ENCODE assay signal across 17 cellular contexts in genomic region chr20:63451821-63452220, GRCh38. TPM values are rescaled to one million over a fixed set of nuclear protein-coding genes. Genes with fewer than 3 reads are reported as not detected.
DNase-seq lines count a peak whose midpoint lies in the region; ATAC-seq, FAIRE-seq and TF ChIP-seq lines count a peak whose summit lies in the region.
"Had no signal": no experiment of that assay in that cellular context is flagged by ENCODE, and none has a peak within 500 bp of the region (broad histone marks: within the 10 kb centered on the region; RNA-seq: fewer than 3 reads in every experiment).

No MANE protein-coding gene starts in this region.

- TF ChIP-seq RAD21 in HepG2 (CRISPR knock-in tag; IDR thresholded peaks at IDR 0.05) = no peak
- TF ChIP-seq RAD21 in H1 (IDR thresholded peaks at IDR 0.05 in 1 of 2, conservative IDR thresholded peaks at IDR 0.05 in 1 of 2; ENCODE audit: low read depth in 2 of 2, low read length in 2 of 2) = no peak

- no peak overlapping the region for H2BK12ac ChIP-seq in H1 (ENCODE audit: low read depth, low read length)

- H3K4me2 ChIP-seq in HepG2 (ENCODE audit: low read depth, low read length) = no peak overlapping the region
- no peak overlapping the region for H3K4me2 ChIP-seq in H1 (ENCODE audit: insufficient read depth in 1 of 2, low read depth in 2 of 2, low read length in 2 of 2)
- no peak overlapping the region for H3K4me2 ChIP-seq in hepatocyte
- H3K4me2 ChIP-seq: A549 had no signal

- no peak overlapping the region for H3K27ac ChIP-seq in HepG2 (ENCODE audit: extremely low read length, insufficient read depth, low read length)
- H3K27ac ChIP-seq in right lobe of liver = no peak overlapping the region
- no peak overlapping the region for H3K27ac ChIP-seq in H1 (ENCODE audit: low read depth, low read length)
- peak overlapping the region; percentile 44 for H3K27ac ChIP-seq in temporal lobe (ENCODE audit: low read depth, low read length)
- no peak overlapping the region for H3K27ac ChIP-seq in hepatocyte
- H3K27ac ChIP-seq: 22Rv1, A549 had no signal

- H4K20me1 ChIP-seq in HepG2 (ENCODE audit: insufficient read depth, low read length) (no peaks in the 10 kb centered on the region; the same call in none of the 2 replicates), H1 (replicated peaks in 1 of 2; ENCODE audit: control insufficient read depth in 1 of 2, insufficient read depth in 2 of 2, low read length in 2 of 2) (peaks cover 0 to 31% of the 10 kb centered on the region in 2 experiments), hepatocyte (ENCODE audit: insufficient read depth, poor library complexity, severe bottlenecking) (no peaks in the 10 kb centered on the region)

- no peak overlapping the region; the same call in 1 of the 2 replicates for H3K18ac ChIP-seq in H1 (ENCODE audit: extremely low read depth, low read length)

- no peak overlapping the region for H3K14ac ChIP-seq in H1 (ENCODE audit: insufficient read length)

- no peak for TF ChIP-seq POLR2A in HepG2 (IDR thresholded peaks at IDR 0.05; ENCODE audit: insufficient read depth in 1 of 2, low read depth in 2 of 2, low read length in 2 of 2)
- no peak for TF ChIP-seq POLR2A in right lobe of liver (IDR thresholded peaks at IDR 0.05)
- no peak for TF ChIP-seq POLR2A in H1 (IDR thresholded peaks at IDR 0.05; ENCODE audit: control extremely low read depth in 1 of 2, low read depth in 2 of 2, low read length in 2 of 2)

- H3K23ac ChIP-seq in H1 (ENCODE audit: insufficient read length) = no peak overlapping the region

- no peaks in the 10 kb centered on the region for H3K27me3 Mint-ChIP-seq in brain

- in situ Hi-C loops in HepG2 (cut with HindIII; ENCODE audit: extremely low pct_ligation_motif_present, low pct_unique_long_range_greater_than_20kb) = no loop called here

- no peak overlapping the region for H4K91ac ChIP-seq in H1 (replicated peaks; ENCODE audit: insufficient read length, low read length)

- H2BK120ac ChIP-seq in H1 (replicated peaks; ENCODE audit: low read depth, low read length) = no peak overlapping the region

- peaks cover 31% of the 10 kb centered on the region for H3K79me1 ChIP-seq in H1 (ENCODE audit: low read depth, low read length)

- CTCF ChIA-PET in HepG2 (lab: Yijun Ruan, JAX; ENCODE audit: low intra/inter-chr PET ratio, low total read pairs) = no interaction called here
- CTCF ChIA-PET in H1 (lab: Charles Lee; ENCODE audit: partially characterized antibody) = interaction anchor here (0.9 to 1.6 kb wide), 3 partner anchors 25 to 228 kb away, joined by 4 read pairs; no protein-coding TSS in a partner anchor

- peaks cover 80% of the 10 kb centered on the region for H3K4me1 Mint-ChIP-seq in brain

- H2AFZ ChIP-seq in HepG2 (ENCODE audit: low read length) (no peak overlapping the region), H1 (ENCODE audit: low read length) (no peak overlapping the region), hepatocyte (no peak overlapping the region)

- H2BK15ac ChIP-seq in H1 (ENCODE audit: low read length) = no peak overlapping the region

- no peak overlapping the region for H2BK5ac ChIP-seq in H1 (ENCODE audit: low read depth, low read length)

- POLR2A ChIA-PET in HepG2 (lab: Yijun Ruan, JAX) (no interaction called here), H1 (lab: Charles Lee; ENCODE audit: partially characterized antibody) (interaction anchor here (1.3 to 1.7 kb wide), 2 partner anchors 14 to 19 kb away, joined by 4 to 5 read pairs; no protein-coding TSS in a partner anchor)

- no peak overlapping the region for H2BK20ac ChIP-seq in H1 (ENCODE audit: low read length)

- H3K36me3 Mint-ChIP-seq in brain = no peaks in the 10 kb centered on the region
- H3K36me3 Mint-ChIP-seq: CD8-positive, alpha-beta T cell had no signal

- ATAC-seq in HepG2 = no peak; the same call in 2 of the 3 replicates
- no peak for ATAC-seq in right lobe of liver
- ATAC-seq: CD8-positive, alpha-beta T cell had no signal

- H3K79me2 ChIP-seq in HepG2 (ENCODE audit: insufficient read depth, low read length) = no peaks in the 10 kb centered on the region
- H3K79me2 ChIP-seq in H1 (ENCODE audit: control insufficient read depth in 1 of 2, insufficient read depth in 2 of 2, low read length in 2 of 2) = peaks cover 0 to 48% of the 10 kb centered on the region in 2 experiments; a peak in 2 of 4 replicates
- no peaks in the 10 kb centered on the region for H3K79me2 ChIP-seq in hepatocyte

- H3K4me3 ChIP-seq in HepG2 (replicated peaks in 1 of 3; ENCODE audit: insufficient read depth in 1 of 3, low read depth in 2 of 3, low read length in 3 of 3) (no peak overlapping the region), right lobe of liver (no peak overlapping the region), H1 (ENCODE audit: extremely low read depth in 1 of 4, insufficient read depth in 2 of 4, low read depth in 3 of 4, low read length in 4 of 4) (no peak overlapping the region), hepatocyte (no peak overlapping the region)
- H3K4me3 ChIP-seq: A549 had no signal

- 45% methylated on average over 12 of the region's 17 CpGs for WGBS in HepG2 (ENCODE audit: low lambda C conversion rate)
- WGBS in right lobe of liver (ENCODE audit: insufficient coverage, low coverage, low lambda C conversion rate, missing lambda C conversion rate) = no CpG with 5 or more reads among the region's 17 CpGs
- 87% methylated on average over 17 of the region's 17 CpGs; no CpG with 5 or more reads in 1 of the 2 experiments for WGBS in H1 (ENCODE audit: extremely low coverage in 1 of 2, insufficient coverage in 1 of 2, insufficient read length in 1 of 2, insufficient replicate concordance in 2 of 2, low coverage in 1 of 2, low lambda C conversion rate in 2 of 2, missing lambda C conversion rate in 1 of 2), 2 experiments
- 95% methylated on average over 17 of the region's 17 CpGs for WGBS in hepatocyte (ENCODE audit: low lambda C conversion rate, missing lambda C conversion rate)

- H3K4me3 Mint-ChIP-seq in brain = peak overlapping the region in 1 of 5 experiments; percentile 22
- H3K4me3 Mint-ChIP-seq: CD8-positive, alpha-beta T cell had no signal

- H3K4ac ChIP-seq in H1 (replicated peaks; ENCODE audit: insufficient read length, low read depth, low read length) = no peak overlapping the region

- H2AK5ac ChIP-seq in H1 (ENCODE audit: low read depth, low read length) = 0 out of 2 replicates have a peak overlapping the region, but pooled peaks have one; percentile 90

- no peak for FAIRE-seq in HepG2 (lab: Jason Lieb, UNC)
- no peak for FAIRE-seq in H1 (lab: Jason Lieb, UNC)
- FAIRE-seq: A549 had no signal

- TF ChIP-seq CTCF in HepG2 (CRISPR knock-in tag; IDR thresholded peaks at IDR 0.05) (no peak), right lobe of liver (IDR thresholded peaks at IDR 0.05) (no peak), brain (conservative IDR thresholded peaks at IDR 0.05) (no peak), H1 (IDR thresholded peaks at IDR 0.05; ENCODE audit: control extremely low read depth in 1 of 3, insufficient read depth in 1 of 3, low read depth in 1 of 3, low read length in 3 of 3) (no peak), hepatocyte (IDR thresholded peaks at IDR 0.05; ENCODE audit: poor library complexity) (no peak)

- H3K9me2 ChIP-seq in hepatocyte (replicated peaks; ENCODE audit: insufficient read depth) = no peaks in the 10 kb centered on the region

- H4K5ac ChIP-seq in H1 (ENCODE audit: insufficient read length, low read depth, low read length) = no peak overlapping the region

- H3K23me2 ChIP-seq in H1 (ENCODE audit: low read depth, low read length) = no peaks in the 10 kb centered on the region

- H3K9ac ChIP-seq in HepG2 (ENCODE audit: insufficient read depth, low read depth, low read length) (no peak overlapping the region), H1 (replicated peaks in 1 of 4; ENCODE audit: extremely low read depth in 1 of 4, low read depth in 3 of 4, low read length in 3 of 4) (no peak overlapping the region)

- H3K9me3 Mint-ChIP-seq in brain = no peaks in the 10 kb centered on the region
- H3K9me3 Mint-ChIP-seq: CD8-positive, alpha-beta T cell had no signal

- no peak overlapping the region for H4K8ac ChIP-seq in H1 (ENCODE audit: extremely low read depth, insufficient read depth, low read length)

- peaks cover 36 to 79% of the 10 kb centered on the region in 2 experiments for H3K27me3 ChIP-seq in HepG2 (ENCODE audit: control insufficient read depth in 1 of 2, insufficient read depth in 2 of 2, low read length in 2 of 2)
- H3K27me3 ChIP-seq in right lobe of liver = no peaks in the 10 kb centered on the region
- H3K27me3 ChIP-seq in H1 (replicated peaks in 1 of 4; ENCODE audit: control insufficient read depth in 3 of 4, extremely low read depth in 1 of 4, insufficient read depth in 3 of 4, low read length in 3 of 4) = no peaks in the 10 kb centered on the region
- no peaks in the 10 kb centered on the region for H3K27me3 ChIP-seq in hepatocyte

- TF ChIP-seq EP300 in HepG2 (IDR thresholded peaks at IDR 0.05; ENCODE audit: low read depth in 2 of 2, low read length in 2 of 2) (no peak), HepG2 (CRISPR knock-in tag; IDR thresholded peaks at IDR 0.05; ENCODE audit: borderline replicate concordance) (no peak), H1 (IDR thresholded peaks at IDR 0.05; ENCODE audit: borderline replicate concordance in 1 of 2, low read depth in 2 of 2, low read length in 2 of 2) (no peak)

- H3K36me3 ChIP-seq in HepG2 (replicated peaks in 1 of 2; ENCODE audit: control insufficient read depth in 1 of 2, insufficient read depth in 2 of 2, low read length in 2 of 2) (no peaks in the 10 kb centered on the region), right lobe of liver (no peaks in the 10 kb centered on the region), H1 (ENCODE audit: control insufficient read depth in 2 of 4, insufficient read depth in 4 of 4, low read length in 3 of 4) (no peaks in the 10 kb centered on the region), hepatocyte (replicated peaks; ENCODE audit: insufficient read depth, low read depth) (no peaks in the 10 kb centered on the region)

- H3K4me1 ChIP-seq in HepG2 (ENCODE audit: insufficient read depth, low read length) (no peaks in the 10 kb centered on the region), right lobe of liver (no peaks in the 10 kb centered on the region), H1 (replicated peaks in 1 of 4; ENCODE audit: control insufficient read depth in 3 of 4, insufficient read depth in 4 of 4, low read length in 3 of 4) (peaks cover 0 to 35% (median 23%) of the 10 kb centered on the region in 4 experiments; a peak in 5 of 7 replicates), hepatocyte (ENCODE audit: insufficient read depth) (no peaks in the 10 kb centered on the region)
- H3K4me1 ChIP-seq: A549 had no signal

- DNase-seq in HepG2 (ENCODE audit: low spot score) (no peak), right lobe of liver (no peak), H1 (ENCODE audit: low read depth in 1 of 2, low spot score in 2 of 2) (no peak), HT-29 (ENCODE audit: low spot score) (no peak), hepatocyte (ENCODE audit: low spot score) (no peak), iPS-NIHi7 (ENCODE audit: extremely low spot score) (no peak)
- DNase-seq: AML-193; Calu3; CD8-positive, alpha-beta T cell; DMS79 treated with DMSO at 0.1 percent for 48 hours; GF-D8; HCEC 1CT had no signal

- intact Hi-C loops in HepG2 (cut with micrococcal nuclease; ENCODE audit: unreplicated experiment) (no loop called here), right lobe of liver (cut with DNase I) (no loop called here)

- H3K9me3 ChIP-seq in HepG2 (ENCODE audit: low read length) = no peaks in the 10 kb centered on the region
- no peaks in the 10 kb centered on the region for H3K9me3 ChIP-seq in right lobe of liver
- no peaks in the 10 kb centered on the region for H3K9me3 ChIP-seq in H1 (ENCODE audit: insufficient read depth in 2 of 2, low read depth in 1 of 2, low read length in 1 of 2)
- no peaks in the 10 kb centered on the region for H3K9me3 ChIP-seq in hepatocyte (ENCODE audit: low read depth)
- H3K9me3 ChIP-seq: A549 had no signal

- no TSS peak for BruUV-seq in HepG2 (replicated peaks; lab: Mats Ljungman, UMichigan)

- H3K56ac ChIP-seq in H1 (replicated peaks; ENCODE audit: insufficient read length, low read depth, low read length) = no peak overlapping the region

- H3K27ac Mint-ChIP-seq in brain = peak overlapping the region in 4 of 5 experiments; percentile 68 to 97 (median 91)
- H3K27ac Mint-ChIP-seq: CD8-positive, alpha-beta T cell had no signal

RNA-seq across cellular contexts. Expression of gene KCNQ2, which starts 20.6 kb away (rescaled TPM):
- total RNA-seq in HepG2 (2016; rRNA removed; fragmentation: Illumina TruSeq; extraction: Trizol) = not detected in 2 replicates
- total RNA-seq in HepG2 (2016; cell fraction: cytosol; rRNA removed; fragmentation: Illumina TruSeq; extraction: Trizol; ENCODE audit: low read depth) = not detected in 2 replicates
- total RNA-seq in HepG2 (2016; cell fraction: insoluble cytoplasmic fraction; rRNA removed; fragmentation: Illumina TruSeq; extraction: Trizol) = not detected in 2 replicates
- not detected in 2 replicates for total RNA-seq in HepG2 (2016; cell fraction: membrane; rRNA removed; fragmentation: Illumina TruSeq; extraction: Trizol)
- not detected in 2 replicates for total RNA-seq in HepG2 (2016; cell fraction: nucleus; rRNA removed; fragmentation: Illumina TruSeq; extraction: Trizol)
- polyA plus RNA-seq in HepG2 (2011; rRNA removed) = not detected in 2 replicates
- not detected in 2 replicates for polyA plus RNA-seq in HepG2 (2011; cell fraction: cytosol; rRNA removed)
- 0.03 and 0.10 TPM in 2 replicates for polyA plus RNA-seq in HepG2 (2011; cell fraction: nucleus; rRNA removed)
- polyA plus RNA-seq in HepG2 (2012) = not detected in 2 replicates
- polyA plus RNA-seq in HepG2 (2016; cell fraction: cytosol; fragmentation: Illumina TruSeq; extraction: Trizol; ENCODE audit: low read depth) = not detected in 2 replicates
- polyA plus RNA-seq in HepG2 (2016; cell fraction: insoluble cytoplasmic fraction; fragmentation: Illumina TruSeq; extraction: Trizol; ENCODE audit: low read depth) = not detected in 2 replicates
- polyA plus RNA-seq in HepG2 (2016; cell fraction: membrane; fragmentation: Illumina TruSeq; extraction: Trizol; ENCODE audit: low read depth) = not detected in 2 replicates
- not detected in 2 replicates for polyA plus RNA-seq in HepG2 (2016; cell fraction: nucleus; fragmentation: Illumina TruSeq; extraction: Trizol; ENCODE audit: insufficient read depth, low read depth)
- 0.02 and 1.2 TPM in 2 replicates for polyA minus RNA-seq in HepG2 (2011; rRNA and poly(A)+ RNA removed; ENCODE audit: low replicate concordance)
- polyA minus RNA-seq in HepG2 (2011; cell fraction: cytosol; rRNA and poly(A)+ RNA removed) = not detected in 2 replicates
- not detected in 2 replicates for polyA minus RNA-seq in HepG2 (2011; cell fraction: nucleus; rRNA and poly(A)+ RNA removed)
- total RNA-seq in right lobe of liver = not detected
- 100 TPM for polyA plus RNA-seq in brain (ENCODE audit: insufficient read depth, low read depth, low replicate concordance)
- 82.6 and 88.6 TPM in 2 replicates for total RNA-seq in H1 (2021; fragmentation: NEBNext Ultra II Directional; extraction: Animal tissue kit (Norgen Biotek cat#: 25700))
- 243 and 277 TPM in 2 replicates for polyA plus RNA-seq in H1 (2011; rRNA removed)
- polyA plus RNA-seq in H1 (2011; cell fraction: cytosol; rRNA removed) = 174 TPM
- 206 TPM for polyA plus RNA-seq in H1 (2011; cell fraction: nucleus; rRNA removed)
- polyA plus RNA-seq in H1 (2012, experiment 1 of 2) = 41.9 to 107 TPM (median 94.0 TPM) in 4 replicates
- polyA plus RNA-seq in H1 (2012, experiment 2 of 2) = 88.7 TPM
- 72.4 TPM for polyA plus RNA-seq in H1 (2013, experiment 1 of 2)
- 73.2 TPM for polyA plus RNA-seq in H1 (2013, experiment 2 of 2)
- 40.5 and 42.0 TPM in 2 replicates for polyA minus RNA-seq in H1 (2011; rRNA and poly(A)+ RNA removed)
- polyA minus RNA-seq in H1 (2011; cell fraction: cytosol; rRNA and poly(A)+ RNA removed) = 39.6 TPM
- 33.1 TPM for polyA minus RNA-seq in H1 (2011; cell fraction: nucleus; rRNA and poly(A)+ RNA removed)
- 136 TPM for total RNA-seq in temporal lobe
- total RNA-seq in HT-29 (2014; rRNA removed; shearing (Covaris generic)) = 0.08 and 0.13 TPM in 2 replicates
- 2.9 and 3.5 TPM in 2 replicates for total RNA-seq in hepatocyte
- polyA plus RNA-seq in hepatocyte = 4.3 and 5.4 TPM in 2 replicates
- total RNA-seq: CD8-positive, alpha-beta T cell had no signal
- polyA plus RNA-seq: BJ had no signal

RNA-seq across cellular contexts. Expression of gene EEF1A2, which starts 47.1 kb away (rescaled TPM):
- total RNA-seq in HepG2 (2016; rRNA removed; fragmentation: Illumina TruSeq; extraction: Trizol) (0.36 and 0.44 TPM in 2 replicates), right lobe of liver (100 to 1,000 TPM in 2 of 6 experiments, 1 to 10 TPM in 1, under 1 TPM in 3; 0.22 to 153 (median 1.0) TPM), temporal lobe (209 TPM), hepatocyte (18.5 and 23.5 TPM in 2 replicates)
- 0.51 TPM in 1 of 2 replicates, not detected in the other for total RNA-seq in HepG2 (2016; cell fraction: cytosol; rRNA removed; fragmentation: Illumina TruSeq; extraction: Trizol; ENCODE audit: low read depth)
- total RNA-seq in HepG2 (2016; cell fraction: insoluble cytoplasmic fraction; rRNA removed; fragmentation: Illumina TruSeq; extraction: Trizol) = 0.18 and 0.37 TPM in 2 replicates
- total RNA-seq in HepG2 (2016; cell fraction: membrane; rRNA removed; fragmentation: Illumina TruSeq; extraction: Trizol) = 0.90 and 1.00 TPM in 2 replicates
- total RNA-seq in HepG2 (2016; cell fraction: nucleus; rRNA removed; fragmentation: Illumina TruSeq; extraction: Trizol) = 0.22 and 0.47 TPM in 2 replicates
- polyA plus RNA-seq in HepG2 (2011; rRNA removed) (0.87 and 1.8 TPM in 2 replicates), brain (ENCODE audit: insufficient read depth, low read depth, low replicate concordance) (1,308 TPM), H1 (2011; rRNA removed) (7.4 and 17.5 TPM in 2 replicates), hepatocyte (12.0 and 14.8 TPM in 2 replicates)
- polyA plus RNA-seq in HepG2 (2011; cell fraction: cytosol; rRNA removed) = 1.6 and 1.7 TPM in 2 replicates
- 2.6 and 2.9 TPM in 2 replicates for polyA plus RNA-seq in HepG2 (2011; cell fraction: nucleus; rRNA removed)
- polyA plus RNA-seq in HepG2 (2012) = 1.0 and 4.0 TPM in 2 replicates
- polyA plus RNA-seq in HepG2 (2016; cell fraction: cytosol; fragmentation: Illumina TruSeq; extraction: Trizol; ENCODE audit: low read depth) = 0.58 and 0.81 TPM in 2 replicates
- 0.54 and 1.5 TPM in 2 replicates for polyA plus RNA-seq in HepG2 (2016; cell fraction: insoluble cytoplasmic fraction; fragmentation: Illumina TruSeq; extraction: Trizol; ENCODE audit: low read depth)
- 0.81 and 1.1 TPM in 2 replicates for polyA plus RNA-seq in HepG2 (2016; cell fraction: membrane; fragmentation: Illumina TruSeq; extraction: Trizol; ENCODE audit: low read depth)
- polyA plus RNA-seq in HepG2 (2016; cell fraction: nucleus; fragmentation: Illumina TruSeq; extraction: Trizol; ENCODE audit: insufficient read depth, low read depth) = 1.2 and 1.5 TPM in 2 replicates
- 1.4 and 21.5 TPM in 2 replicates for polyA minus RNA-seq in HepG2 (2011; rRNA and poly(A)+ RNA removed; ENCODE audit: low replicate concordance)
- 1.1 and 3.3 TPM in 2 replicates for polyA minus RNA-seq in HepG2 (2011; cell fraction: cytosol; rRNA and poly(A)+ RNA removed)
- 0.75 and 1.0 TPM in 2 replicates for polyA minus RNA-seq in HepG2 (2011; cell fraction: nucleus; rRNA and poly(A)+ RNA removed)
- 25.8 and 27.9 TPM in 2 replicates for total RNA-seq in H1 (2021; fragmentation: NEBNext Ultra II Directional; extraction: Animal tissue kit (Norgen Biotek cat#: 25700))
- 15.5 TPM for polyA plus RNA-seq in H1 (2011; cell fraction: cytosol; rRNA removed)
- 33.5 TPM for polyA plus RNA-seq in H1 (2011; cell fraction: nucleus; rRNA removed)
- polyA plus RNA-seq in H1 (2012, experiment 1 of 2) = 25.2 to 45.3 TPM (median 39.3 TPM) in 4 replicates
- polyA plus RNA-seq in H1 (2012, experiment 2 of 2) = 22.6 TPM
- 26.8 TPM for polyA plus RNA-seq in H1 (2013, experiment 1 of 2)
- 25.5 TPM for polyA plus RNA-seq in H1 (2013, experiment 2 of 2)
- 6.0 and 11.9 TPM in 2 replicates for polyA minus RNA-seq in H1 (2011; rRNA and poly(A)+ RNA removed)
- polyA minus RNA-seq in H1 (2011; cell fraction: cytosol; rRNA and poly(A)+ RNA removed) = 20.6 TPM
- polyA minus RNA-seq in H1 (2011; cell fraction: nucleus; rRNA and poly(A)+ RNA removed) = 13.6 TPM
- 29.8 and 38.0 TPM in 2 replicates for total RNA-seq in HT-29 (2014; rRNA removed; shearing (Covaris generic))

Comparison
In these comparisons a context has a peak if more than half of its experiments do, and no peak if none do; other contexts are left out.
1. RNA of gene KCNQ2, which starts 20.6 kb away (total RNA-seq): 136 TPM in temporal lobe (single experiment) and 82.6 to 88.6 TPM in H1; 2.9 to 3.5 TPM in hepatocyte, 0.08 to 0.13 TPM in HT-29, not detected in HepG2 and not detected in right lobe of liver; every median in the first group is over 10 times any median in the second.